In genomic region chr12:120445911-120446909, GRCh38 we compare ENCODE assay signal across 9 cellular contexts. TPM values are rescaled to one million over a fixed set of nuclear protein-coding genes. Genes with fewer than 3 reads are reported as not detected.
DNase-seq lines count a peak whose midpoint lies in the region; ATAC-seq, FAIRE-seq and TF ChIP-seq lines count a peak whose summit lies in the region.
"Had no signal": no experiment of that assay in that cellular context is flagged by ENCODE, and none has a peak within 500 bp of the region (broad histone marks: within the 10 kb centered on the region; RNA-seq: fewer than 3 reads in every experiment).

GATC (plus strand) TSS chr12:120446444; CDS start chr12:120446481, 37 bp downstream.
TRIAP1 (minus strand) TSS chr12:120446384; CDS start chr12:120446372, 12 bp downstream.

- DNase-seq in SKM-1 (lab: John Stamatoyannopoulos, UW; ENCODE audit: unreplicated experiment), result peak; percentile 18
- no peak for DNase-seq in SKM-1 treated with dmso at 0.1 percent for 144 hours (lab: John Stamatoyannopoulos, UW; ENCODE audit: unreplicated experiment)
- peak; percentile 34 for DNase-seq in NCI-H2081 treated with DMSO at 0.1 percent for 48 hours (lab: John Stamatoyannopoulos, UW)
- peak; percentile 86 for DNase-seq in UCSD-AML1 (lab: John Stamatoyannopoulos, UW; ENCODE audit: unreplicated experiment)
- DNase-seq in K562 (ENCODE audit: extremely low read depth in 1 of 4, low spot score in 3 of 4), result peak; percentile 85 to 95 (median 86)
- no peak for DNase-seq in skeletal muscle cell (ENCODE audit: low read depth)

- peak within 1 kb of the TSS; percentile 97 for H3K4me2 ChIP-seq in K562 (ENCODE audit: insufficient read depth, low read length)

- 0 out of 4 replicates have a peak, but pooled peaks of 1 of the 2 experiments have one; percentile 5 for TF ChIP-seq RAD21 in K562 (CRISPR knock-in tag; conservative IDR thresholded peaks at IDR 0.05 in 1 of 2, IDR thresholded peaks at IDR 0.05 in 1 of 2)

- TF ChIP-seq EP300 in K562 (IDR thresholded peaks at IDR 0.05; ENCODE audit: low read length), result no peak; the same call in 1 of the 2 replicates

- H3K4me1 ChIP-seq in K562 (replicated peaks in 1 of 2; ENCODE audit: control insufficient read depth in 2 of 2, insufficient read depth in 2 of 2, low read length in 2 of 2) (peaks cover 2 to 8% of the 10 kb centered on the region in 2 experiments; a peak in 3 of 5 replicates), iPS-15b (ENCODE audit: control insufficient read depth, insufficient read depth, low read length) (no peaks in the 10 kb centered on the region)

- no peak for TF ChIP-seq CTCF in K562 (IDR thresholded peaks at IDR 0.05 in 2 of 3, conservative IDR thresholded peaks at IDR 0.05 in 1 of 3; ENCODE audit: insufficient read depth in 2 of 3, low read depth in 1 of 3, low read length in 3 of 3)

- H3K9me1 ChIP-seq in K562 (ENCODE audit: control insufficient read depth, insufficient read depth, low read length), result no peaks in the 10 kb centered on the region

- H3K36me3 ChIP-seq in K562 (ENCODE audit: control insufficient read depth, insufficient read depth, low read length), result peaks cover 64% of the 10 kb centered on the region
- H3K36me3 ChIP-seq in iPS-15b (ENCODE audit: control insufficient read depth, insufficient read depth, low read length), result peaks cover 17% of the 10 kb centered on the region

- BruUV-seq in K562 (replicated peaks; lab: Mats Ljungman, UMichigan), result TSS peak; percentile 74

- TF ChIP-seq POLR2A in K562 (conservative IDR thresholded peaks at IDR 0.05), result peak; percentile 94

- H3K27ac ChIP-seq in K562 (ENCODE audit: extremely low read depth, low read depth, low read length), result peak within 1 kb of the TSS; percentile 89

- peak within 1 kb of the TSS; percentile 96 for H2AFZ ChIP-seq in K562 (ENCODE audit: low read depth, low read length)

- peak; percentile 62 for FAIRE-seq in K562 (lab: Jason Lieb, UNC)
- FAIRE-seq: G401.6 had no signal

- POLR2A ChIA-PET in K562 (lab: Yijun Ruan, JAX), result interaction anchor here (0.6 to 5.3 kb wide), 8 partner anchors 11 to 328 kb away, joined by 3 to 38 read pairs (median 3); partner anchors contain the start of gene RNU4-2

- peaks cover 73% of the 10 kb centered on the region for H3K79me2 ChIP-seq in K562 (ENCODE audit: control insufficient read depth, insufficient read depth, low read length)

- H3K9me3 ChIP-seq in K562 (replicated peaks; ENCODE audit: control insufficient read depth, insufficient read depth, low read depth, low read length), result no peaks in the 10 kb centered on the region
- no peaks in the 10 kb centered on the region for H3K9me3 ChIP-seq in iPS-15b (ENCODE audit: control insufficient read depth, insufficient read depth, low read length)

- peak; percentile 73 for ATAC-seq in HG03025 (IDR thresholded peaks at IDR 0.05; ENCODE audit: low FRiP score, unreplicated experiment)
- ATAC-seq in K562, result peak; percentile 93

- H3K9ac ChIP-seq in K562 (ENCODE audit: insufficient read depth in 1 of 2, low read depth in 2 of 2, low read length in 2 of 2), result peak within 1 kb of the TSS; percentile 92 to 100
- H3K9ac ChIP-seq in iPS-15b (ENCODE audit: low read depth, low read length), result peak within 1 kb of the TSS; percentile 98

- no peaks in the 10 kb centered on the region; a peak in 1 of 5 replicates for H3K27me3 ChIP-seq in K562 (ENCODE audit: control insufficient read depth in 2 of 2, insufficient read depth in 2 of 2, low read length in 2 of 2)
- no peaks in the 10 kb centered on the region for H3K27me3 ChIP-seq in iPS-15b (ENCODE audit: control insufficient read depth, insufficient read depth, low read length)

- in situ Hi-C loops in K562 (cut with MboI), result no loop called here

- WGBS in K562 (ENCODE audit: insufficient coverage, low coverage, missing lambda C conversion rate), result under 1% methylated on average over 60 of the region's 80 CpGs

- intact Hi-C loops in K562 (cut with micrococcal nuclease), result loop anchor here (5.0 kb wide), 1 partner anchor 136 kb away; the partner anchor contains the start of gene POP5

- H3K4me3 ChIP-seq in K562, result peak within 1 kb of the TSS; percentile 99
- peak within 1 kb of the TSS; percentile 100 for H3K4me3 ChIP-seq in iPS-15b (ENCODE audit: low read depth, low read length)
- peak within 1 kb of the TSS; percentile 100 for H3K4me3 ChIP-seq in skeletal muscle cell (ENCODE audit: low read depth, low read length)

- H4K20me1 ChIP-seq in K562 (replicated peaks; ENCODE audit: control insufficient read depth, insufficient read depth, low read length), result no peaks in the 10 kb centered on the region

- CTCF ChIA-PET in K562 (lab: Yijun Ruan, JAX; ENCODE audit: low intra/inter-chr PET ratio), result interaction anchor here (0.6 kb wide), 1 partner anchor 218 kb away, joined by 3 read pairs; no protein-coding TSS in a partner anchor

TF ChIP-seq in K562, 482 proteins besides CTCF, POLR2A, EP300 and RAD21 (continues in another document):
- TF ChIP-seq KHSRP (IDR thresholded peaks at IDR 0.05), result peak; percentile 97
- peak; percentile 52; the same call in 1 of the 2 replicates for TF ChIP-seq USF1 (CRISPR knock-in tag; IDR thresholded peaks at IDR 0.05)
- peak; percentile 90 for TF ChIP-seq SAP30 (IDR thresholded peaks at IDR 0.05; ENCODE audit: borderline replicate concordance, insufficient read depth, low read depth, low read length, poor library complexity, severe bottlenecking)
- peak; percentile 11; the same call in 1 of the 2 replicates for TF ChIP-seq CBFA2T3 (IDR thresholded peaks at IDR 0.05)
- TF ChIP-seq THAP12 (CRISPR knock-in tag; IDR thresholded peaks at IDR 0.05), result peak; percentile 73; the same call in 1 of the 2 replicates

RNA-seq across cellular contexts. Expression of gene GATC, which starts in this region (rescaled TPM):
- 17.9 and 20.6 TPM in 2 replicates for total RNA-seq in K562 (2011; cell fraction: chromatin; rRNA removed; ENCODE audit: low replicate concordance)
- total RNA-seq in K562 (2011; cell fraction: nucleolus; rRNA removed), result 14.3 and 15.7 TPM in 2 replicates
- 22.1 and 34.4 TPM in 2 replicates for total RNA-seq in K562 (2011; cell fraction: nucleoplasm; rRNA removed)
- 22.2 and 29.0 TPM in 2 replicates for total RNA-seq in K562 (2014; rRNA removed)
- 28.2 and 29.5 TPM in 2 replicates for total RNA-seq in K562 (2014; rRNA removed; fragmentation: Illumina TruSeq; extraction: Trizol)
- total RNA-seq in K562 (2015; rRNA removed; fragmentation: Illumina TruSeq; extraction: Trizol), result 27.1 and 29.0 TPM in 2 replicates
- total RNA-seq in K562 (2021), result 52.6 and 53.6 TPM in 2 replicates
- 30.1 and 38.9 TPM in 2 replicates for polyA plus RNA-seq in K562 (2011; rRNA removed)
- polyA plus RNA-seq in K562 (2011; cell fraction: cytosol; rRNA removed), result 18.8 and 22.9 TPM in 2 replicates
- polyA plus RNA-seq in K562 (2011; cell fraction: nucleus; rRNA removed), result 21.7 and 29.0 TPM in 2 replicates
- polyA plus RNA-seq in K562 (2012), result 18.9 and 20.0 TPM in 2 replicates
- 29.7 and 38.9 TPM in 2 replicates for polyA plus RNA-seq in K562 (2014; fragmentation: Illumina TruSeq; extraction: Trizol)
- 10 to 100 TPM in 1 of 2 experiments, 1 to 10 TPM in 1; 5.8 to 14.3 TPM for polyA plus RNA-seq in K562 (2014; fragmentation: Nextera tagmentation; extraction: Ambion mirVana)
- polyA plus RNA-seq in K562 (2014; rRNA removed), result 24.0 and 24.2 TPM in 2 replicates
- 27.7 and 28.0 TPM in 2 replicates for polyA minus RNA-seq in K562 (2011; rRNA and poly(A)+ RNA removed)
- 11.5 and 11.9 TPM in 2 replicates for polyA minus RNA-seq in K562 (2011; cell fraction: cytosol; rRNA and poly(A)+ RNA removed)
- 7.8 and 10.0 TPM in 2 replicates for polyA minus RNA-seq in K562 (2011; cell fraction: nucleus; rRNA and poly(A)+ RNA removed)

RNA-seq across cellular contexts. Expression of gene TRIAP1, which starts in this region (rescaled TPM):
- 11.4 and 14.2 TPM in 2 replicates for total RNA-seq in K562 (2011; cell fraction: chromatin; rRNA removed; ENCODE audit: low replicate concordance)
- 14.3 and 14.8 TPM in 2 replicates for total RNA-seq in K562 (2011; cell fraction: nucleolus; rRNA removed)
- 17.2 and 23.1 TPM in 2 replicates for total RNA-seq in K562 (2011; cell fraction: nucleoplasm; rRNA removed)
- 37.3 and 38.8 TPM in 2 replicates for total RNA-seq in K562 (2014; rRNA removed)
- total RNA-seq in K562 (2014; rRNA removed; fragmentation: Illumina TruSeq; extraction: Trizol), result 78.4 and 80.9 TPM in 2 replicates
- 56.3 and 65.4 TPM in 2 replicates for total RNA-seq in K562 (2015; rRNA removed; fragmentation: Illumina TruSeq; extraction: Trizol)
- total RNA-seq in K562 (2021), result 53.2 and 55.3 TPM in 2 replicates
- 53.5 and 85.7 TPM in 2 replicates for polyA plus RNA-seq in K562 (2011; rRNA removed)
- polyA plus RNA-seq in K562 (2011; cell fraction: cytosol; rRNA removed), result 12.9 and 27.2 TPM in 2 replicates
- 10.3 and 16.9 TPM in 2 replicates for polyA plus RNA-seq in K562 (2011; cell fraction: nucleus; rRNA removed)
- polyA plus RNA-seq in K562 (2012), result 28.3 and 77.9 TPM in 2 replicates
- 59.8 and 64.9 TPM in 2 replicates for polyA plus RNA-seq in K562 (2014; fragmentation: Illumina TruSeq; extraction: Trizol)
- 100 to 1,000 TPM; 354 TPM for polyA plus RNA-seq in K562 (2014; fragmentation: Nextera tagmentation; extraction: Ambion mirVana)
- polyA plus RNA-seq in K562 (2014; rRNA removed), result 60.6 and 73.3 TPM in 2 replicates
- 27.3 and 27.5 TPM in 2 replicates for polyA minus RNA-seq in K562 (2011; rRNA and poly(A)+ RNA removed)
- 16.0 and 19.2 TPM in 2 replicates for polyA minus RNA-seq in K562 (2011; cell fraction: cytosol; rRNA and poly(A)+ RNA removed)
- polyA minus RNA-seq in K562 (2011; cell fraction: nucleus; rRNA and poly(A)+ RNA removed), result 5.7 and 13.3 TPM in 2 replicates

Comparison
In these comparisons a context has a peak if more than half of its experiments do, and no peak if none do; other contexts are left out.
1. DNase-seq: peak in SKM-1 (single experiment), NCI-H2081 treated with DMSO at 0.1 percent for 48 hours (single experiment), UCSD-AML1 (single experiment) and K562 (4 of 4); none in SKM-1 treated with dmso at 0.1 percent for 144 hours (single experiment) and skeletal muscle cell (single experiment).
2. Peak in every context shown above with its lines, with median percentiles within 50 percentile points of each other: H3K4me3 ChIP-seq.